ENCODE assay signal across 17 cellular contexts in the genomic region with DNA sequence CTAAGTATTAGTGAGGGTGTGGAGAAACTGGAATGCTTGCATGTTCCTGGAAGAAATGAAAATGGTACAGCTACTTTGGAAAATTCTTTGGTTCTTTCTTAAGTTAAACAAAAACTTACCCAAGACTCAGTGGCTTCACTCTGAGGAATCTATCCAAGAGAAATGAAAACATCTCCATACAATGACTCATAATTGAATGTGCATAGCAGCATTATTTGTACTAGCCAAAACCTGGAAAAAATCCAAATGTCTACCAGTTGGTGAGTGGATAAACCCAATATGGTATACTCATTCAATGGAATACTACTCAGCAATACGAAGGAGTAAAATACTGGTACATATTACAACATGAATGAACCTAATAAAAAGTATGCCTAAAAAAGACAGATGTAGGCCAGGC. TPM values are rescaled to one million over a fixed set of nuclear protein-coding genes. Genes with fewer than 3 reads are reported as not detected.
DNase-seq lines count a peak whose midpoint lies in the region; ATAC-seq, FAIRE-seq and TF ChIP-seq lines count a peak whose summit lies in the region.
"Had no signal": no experiment of that assay in that cellular context is flagged by ENCODE, and none has a peak within 500 bp of the region (broad histone marks: within the 10 kb centered on the region; RNA-seq: fewer than 3 reads in every experiment).

No MANE protein-coding gene starts in this region.

- ATAC-seq in HG02885 (IDR thresholded peaks at IDR 0.05; ENCODE audit: poor library complexity, unreplicated experiment) (no peak), GM21619 (IDR thresholded peaks at IDR 0.05; ENCODE audit: unreplicated experiment) (no peak)
- ATAC-seq: gastroesophageal sphincter had no signal

- H3K4me1 ChIP-seq in BLaER1 treated with 17β-estradiol and CSF1 and Interleukin-3, amounts not matched to agents 10 nM and 100 nM, result peaks cover 9 to 27% (median 22%) of the 10 kb centered on the region in 10 experiments
- peaks cover 10% of the 10 kb centered on the region for H3K4me1 ChIP-seq in keratinocyte (ENCODE audit: control insufficient read depth, extremely low read depth, insufficient read depth, low read length)
- H3K4me1 ChIP-seq: gastroesophageal sphincter, spleen had no signal

- H3K36me3 ChIP-seq in BLaER1 treated with 17β-estradiol and CSF1 and Interleukin-3, amounts not matched to agents 10 nM and 100 nM, result no peaks in the 10 kb centered on the region
- no peaks in the 10 kb centered on the region for H3K36me3 ChIP-seq in keratinocyte (ENCODE audit: control insufficient read depth in 2 of 2, extremely low read depth in 1 of 2, insufficient read depth in 2 of 2, low read length in 2 of 2)
- H3K36me3 ChIP-seq: gastroesophageal sphincter, spleen had no signal

- no peak overlapping the region for H3K4me3 ChIP-seq in BLaER1 treated with 17β-estradiol and CSF1 and Interleukin-3, amounts not matched to agents 10 nM and 100 nM
- H3K4me3 ChIP-seq in choroid plexus epithelial cell (ENCODE audit: low read depth, low read length) (no peak overlapping the region), keratinocyte (ENCODE audit: control insufficient read depth in 2 of 3, extremely low read depth in 1 of 3, insufficient read depth in 2 of 3, low read depth in 1 of 3, low read length in 3 of 3) (no peak overlapping the region)
- H3K4me3 ChIP-seq: gastroesophageal sphincter, spleen had no signal

- no peaks in the 10 kb centered on the region for H3K79me2 ChIP-seq in keratinocyte (ENCODE audit: control insufficient read depth, insufficient read depth, low read length)

- H4K20me1 ChIP-seq in BLaER1 treated with 17β-estradiol and CSF1 and Interleukin-3, amounts not matched to agents 10 nM and 100 nM, result no peaks in the 10 kb centered on the region
- H4K20me1 ChIP-seq in keratinocyte (ENCODE audit: control insufficient read depth, extremely low read depth, insufficient read depth, low read length), result no peaks in the 10 kb centered on the region

- peaks cover 4 to 12% (median 9%) of the 10 kb centered on the region in 11 experiments; a peak in 17 of 22 replicates for H3K9me3 ChIP-seq in BLaER1 treated with 17β-estradiol and CSF1 and Interleukin-3, amounts not matched to agents 10 nM and 100 nM (replicated peaks in 1 of 11)
- H3K9me3 ChIP-seq in keratinocyte (ENCODE audit: control insufficient read depth, low read depth, low read length), result no peaks in the 10 kb centered on the region
- H3K9me3 ChIP-seq: gastroesophageal sphincter, spleen had no signal

- H3K9me1 ChIP-seq in keratinocyte (ENCODE audit: control insufficient read depth, extremely low read depth, insufficient read depth, low read length), result no peaks in the 10 kb centered on the region

- dilution Hi-C loops in keratinocyte (cut with MboI; ENCODE audit: extremely low pct_ligation_motif_present, low sequenced_read_pairs), result no loop called here

- FAIRE-seq in keratinocyte (lab: Jason Lieb, UNC), result no peak

- no peaks in the 10 kb centered on the region for H3K27me3 ChIP-seq in BLaER1 treated with 17β-estradiol and CSF1 and Interleukin-3, amounts not matched to agents 10 nM and 100 nM
- peaks cover 4% of the 10 kb centered on the region for H3K27me3 ChIP-seq in keratinocyte (ENCODE audit: control insufficient read depth, extremely low read depth, insufficient read depth, low read length)
- H3K27me3 ChIP-seq: gastroesophageal sphincter, spleen had no signal

- peak overlapping the region in 7 of 11 experiments; percentile 53 to 73 (median 65); a peak in 6 of 22 replicates for H3K4me2 ChIP-seq in BLaER1 treated with 17β-estradiol and CSF1 and Interleukin-3, amounts not matched to agents 10 nM and 100 nM
- no peak overlapping the region for H3K4me2 ChIP-seq in keratinocyte (ENCODE audit: control insufficient read depth, extremely low read depth, insufficient read depth, low read depth, low read length)

- DNase-seq in LHCN-M2 (ENCODE audit: low read depth) (peak; percentile 78), choroid plexus epithelial cell (ENCODE audit: low read depth) (peak; percentile 91), keratinocyte (ENCODE audit: low read depth, low spot score) (peak; percentile 49), activated T-cell treated with anti-CD3 and anti-CD28 coated beads for 4 hours (no peak)
- no peak for DNase-seq in central memory CD4-positive, alpha-beta T cell
- DNase-seq: activated CD4-positive, alpha-beta T cell treated with anti-CD3 and anti-CD28 coated beads for 48 hours; activated T-cell treated with anti-CD3 and anti-CD28 coated beads, Interleukin-2, amount 50 U/mL, for 24 hours; DMS 273 treated with DMSO at 0.1 percent for 48 hours; NCI-H1694 treated with DMSO at 0.1 percent for 48 hours; NCI-H526 treated with DMSO at 0.1 percent for 48 hours; RPMI8226; spleen; T-helper 2 cell had no signal

- TF ChIP-seq CTCF in choroid plexus epithelial cell (conservative IDR thresholded peaks at IDR 0.05; ENCODE audit: low read depth, low read length) (no peak), keratinocyte (optimal IDR thresholded peaks at IDR 0.05 in 1 of 3, IDR thresholded peaks at IDR 0.05 in 1 of 3, conservative IDR thresholded peaks at IDR 0.05 in 1 of 3; ENCODE audit: extremely low read depth in 1 of 3, insufficient read depth in 2 of 3, low read length in 3 of 3) (no peak)

- H3K9ac ChIP-seq in BLaER1 treated with 17β-estradiol and CSF1 and Interleukin-3, amounts not matched to agents 10 nM and 100 nM, result no peak overlapping the region
- H3K9ac ChIP-seq in keratinocyte (ENCODE audit: control insufficient read depth, extremely low read depth, insufficient read depth, low read length), result no peak overlapping the region

- no peak overlapping the region for H2AFZ ChIP-seq in keratinocyte (ENCODE audit: control insufficient read depth, low read length)

- no peak overlapping the region for H3K27ac ChIP-seq in BLaER1 treated with 17β-estradiol and CSF1 and Interleukin-3, amounts not matched to agents 10 nM and 100 nM
- no peak overlapping the region for H3K27ac ChIP-seq in keratinocyte (ENCODE audit: control insufficient read depth, insufficient read depth, low read length)
- H3K27ac ChIP-seq: gastroesophageal sphincter, spleen had no signal

RNA-seq across cellular contexts. Expression of a gene that starts 18.0 kb away (rescaled TPM):
- total RNA-seq in LHCN-M2 (2014; rRNA removed), result 6.7 and 7.0 TPM in 2 replicates
- polyA plus RNA-seq in LHCN-M2 (2012), result 3.7 TPM
- 0.30 to 0.46 TPM (median 0.31 TPM) in 3 replicates for polyA plus RNA-seq in keratinocyte
- polyA plus RNA-seq in keratinocyte (2011; ENCODE audit: low read depth), result not detected
- 0.35 and 0.41 TPM in 2 replicates for polyA plus RNA-seq in keratinocyte (2011; cell fraction: cytosol; rRNA removed)
- 0.32 and 0.34 TPM in 2 replicates for polyA plus RNA-seq in keratinocyte (2011; cell fraction: nucleus; rRNA removed)
- 0.06 and 0.54 TPM in 2 replicates for polyA plus RNA-seq in keratinocyte (2012; ENCODE audit: low replicate concordance)
- polyA minus RNA-seq in keratinocyte, result 0.03 to 0.26 TPM (median 0.20 TPM) in 3 replicates
- not detected for polyA minus RNA-seq in keratinocyte (2011; cell fraction: cytosol; rRNA and poly(A)+ RNA removed)
- polyA minus RNA-seq in keratinocyte (2011; cell fraction: nucleus; rRNA and poly(A)+ RNA removed), result 0.21 TPM in 1 of 2 replicates, not detected in the other

Comparison
In these comparisons a context has a peak if more than half of its experiments do, and no peak if none do; other contexts are left out.
1. DNase-seq: peak in LHCN-M2 (single experiment), choroid plexus epithelial cell (single experiment) and keratinocyte (single experiment); none in activated T-cell treated with anti-CD3 and anti-CD28 coated beads for 4 hours (single experiment) and central memory CD4-positive, alpha-beta T cell (single experiment).